ENCODE assay signal across 9 cellular contexts in genomic region chr1:163315773-163316374, GRCh38. TPM values are rescaled to one million over a fixed set of nuclear protein-coding genes. Genes with fewer than 3 reads are reported as not detected.
A peak's percentile ranks its signal among the peaks of the same experiment; 100 is the strongest.
DNase-seq lines count a peak whose midpoint lies in the region; ATAC-seq, FAIRE-seq and TF ChIP-seq lines count a peak whose summit lies in the region.
"Had no signal": no experiment of that assay in that cellular context is flagged by ENCODE, and none has a peak within 500 bp of the region (broad histone marks: within the 10 kb centered on the region; RNA-seq: fewer than 3 reads in every experiment).

No MANE protein-coding gene starts in this region.

- no peaks in the 10 kb centered on the region for H3K4me1 ChIP-seq in uterus

- no peak for ATAC-seq in HG03469 (IDR thresholded peaks at IDR 0.05; ENCODE audit: unreplicated experiment)
- no peak for ATAC-seq in activated T-helper 17 cell treated with anti-CD3 and anti-CD28 coated beads, Interleukin-2, amount 50 U/mL, for 72 hours (replicated peaks)

- peak; percentile 15 for DNase-seq in DMS 273 treated with DMSO at 0.1 percent for 48 hours (lab: John Stamatoyannopoulos, UW)
- peak in 1 of 2 experiments; percentile 22 for DNase-seq in HL-60 (ENCODE audit: low read depth in 1 of 2, low spot score in 1 of 2)
- DNase-seq in RWPE1 (ENCODE audit: low spot score) = peak; percentile 6
- peak; percentile 46 for DNase-seq in bronchial epithelial cell (ENCODE audit: low read depth)
- DNase-seq in lung microvascular endothelial cell (ENCODE audit: low read depth in 2 of 2) = peak; percentile 69 to 75
- peak; percentile 16 to 24 for DNase-seq in uterus
- DNase-seq: activated B cell treated with CpG ODN at 0.5 μM for 24 hours had no signal

- H3K27me3 ChIP-seq in HL-60 (ENCODE audit: insufficient read depth, poor library complexity, severe bottlenecking) (no peaks in the 10 kb centered on the region), bronchial epithelial cell (ENCODE audit: control insufficient read depth, insufficient read depth, low read length) (no peaks in the 10 kb centered on the region), uterus (no peaks in the 10 kb centered on the region)

- H3K27ac ChIP-seq in HL-60 (replicated peaks) = no peak overlapping the region
- no peak overlapping the region for H3K27ac ChIP-seq in RWPE1
- no peak overlapping the region for H3K27ac ChIP-seq in uterus

- H3K9me3 ChIP-seq in uterus = no peaks in the 10 kb centered on the region

- no peaks in the 10 kb centered on the region for H3K4me1 Mint-ChIP-seq in activated T-helper 17 cell treated with anti-CD3 and anti-CD28 coated beads, Interleukin-2, amount 50 U/mL, for 72 hours

- no peaks in the 10 kb centered on the region for H3K27me3 Mint-ChIP-seq in activated T-helper 17 cell treated with anti-CD3 and anti-CD28 coated beads, Interleukin-2, amount 50 U/mL, for 72 hours
- H3K27me3 Mint-ChIP-seq: activated B cell treated with CpG ODN at 0.5 μM for 24 hours had no signal

- H3K36me3 ChIP-seq in bronchial epithelial cell (ENCODE audit: control insufficient read depth, insufficient read depth, low read length) (peaks cover 2% of the 10 kb centered on the region), uterus (no peaks in the 10 kb centered on the region)

- FAIRE-seq in bronchial epithelial cell (lab: Jason Lieb, UNC) = no peak

- intact Hi-C loops in uterus (cut with DNase I; ENCODE audit: low total_unique reads) = no loop called here

- H3K36me3 Mint-ChIP-seq in activated T-helper 17 cell treated with anti-CD3 and anti-CD28 coated beads, Interleukin-2, amount 50 U/mL, for 72 hours (ENCODE audit: low read depth) = peaks cover 9% of the 10 kb centered on the region

- no peak overlapping the region for H3K4me3 Mint-ChIP-seq in activated T-helper 17 cell treated with anti-CD3 and anti-CD28 coated beads, Interleukin-2, amount 50 U/mL, for 72 hours
- H3K4me3 Mint-ChIP-seq: activated B cell treated with CpG ODN at 0.5 μM for 24 hours had no signal

- POLR2A ChIA-PET in RWPE1 (lab: Yijun Ruan, JAX; ENCODE audit: low non-redundant PET) = no interaction called here

- no peaks in the 10 kb centered on the region for H3K9me3 Mint-ChIP-seq in activated T-helper 17 cell treated with anti-CD3 and anti-CD28 coated beads, Interleukin-2, amount 50 U/mL, for 72 hours
- H3K9me3 Mint-ChIP-seq: activated B cell treated with CpG ODN at 0.5 μM for 24 hours had no signal

- no peak for TF ChIP-seq POLR2A in uterus (IDR thresholded peaks at IDR 0.05)

- H3K27ac Mint-ChIP-seq in activated T-helper 17 cell treated with anti-CD3 and anti-CD28 coated beads, Interleukin-2, amount 50 U/mL, for 72 hours = no peak overlapping the region
- H3K27ac Mint-ChIP-seq: activated B cell treated with CpG ODN at 0.5 μM for 24 hours had no signal

- TF ChIP-seq CTCF in HL-60 (IDR thresholded peaks at IDR 0.05; ENCODE audit: insufficient read depth, low read length) (peak; percentile 58), RWPE1 (conservative IDR thresholded peaks at IDR 0.05; ENCODE audit: low read depth) (peak; percentile 74), bronchial epithelial cell (IDR thresholded peaks at IDR 0.05; ENCODE audit: insufficient read depth, low read length, severe bottlenecking) (peak; percentile 31), uterus (IDR thresholded peaks at IDR 0.05) (peak; percentile 49 to 66 (median 57))

- H3K4me3 ChIP-seq in HL-60 (replicated peaks; ENCODE audit: insufficient read depth, low read length) = no peak overlapping the region
- H3K4me3 ChIP-seq in bronchial epithelial cell (ENCODE audit: low read depth, low read length) = no peak overlapping the region
- no peak overlapping the region for H3K4me3 ChIP-seq in uterus

- CTCF ChIA-PET in RWPE1 (lab: Yijun Ruan, JAX) = interaction anchor here (0.5 to 1.6 kb wide), 10 partner anchors 10 to 467 kb away, joined by 3 to 15 read pairs (median 3); partner anchors contain the start of gene RGS4

RNA-seq across cellular contexts. Expression of gene NUF2, which starts 5.9 kb away (rescaled TPM):
- 0.79 and 1.0 TPM in 2 replicates for total RNA-seq in bronchial epithelial cell
- total RNA-seq in lung microvascular endothelial cell = 1.6 and 6.5 TPM in 2 replicates
- 10 to 100 TPM in 1 of 4 donors, under 1 TPM in 1, not detected in 2; 0.73 to 20.5 TPM for total RNA-seq in uterus
- 10 to 100 TPM; 49.0 to 59.4 TPM for total RNA-seq in activated T-helper 17 cell treated with anti-CD3 and anti-CD28 coated beads, Interleukin-2, amount 50 U/mL, for 72 hours
